Comparison of ENCODE assay signal across 19 cellular contexts in the genomic region with DNA sequence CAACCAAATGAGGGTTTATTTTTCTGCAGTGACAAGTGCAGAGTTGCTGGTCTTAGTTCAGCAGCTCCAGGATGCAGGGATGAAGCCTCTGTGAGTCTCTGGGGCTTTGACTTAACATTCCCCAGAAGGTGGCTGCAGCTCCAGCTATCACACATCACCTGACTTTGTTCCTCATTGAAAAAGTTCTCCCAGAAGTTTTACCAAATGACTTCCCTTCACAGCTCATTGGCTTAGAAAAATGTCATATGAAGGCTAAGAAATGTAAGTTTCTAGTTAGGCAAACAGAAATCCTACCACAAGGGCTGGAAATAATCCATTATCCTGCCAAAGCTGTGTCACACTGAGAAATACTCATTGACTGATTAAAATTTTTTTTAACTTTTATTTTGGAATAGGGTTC.
DNase-seq lines count a peak whose midpoint lies in the region; ATAC-seq, FAIRE-seq and TF ChIP-seq lines count a peak whose summit lies in the region.
"Had no signal": no experiment of that assay in that cellular context is flagged by ENCODE, and none has a peak within 500 bp of the region (broad histone marks: within the 10 kb centered on the region; RNA-seq: fewer than 3 reads in every experiment).

No MANE protein-coding gene starts in this region.

- no peak for TF ChIP-seq EP300 in A549 (IDR thresholded peaks at IDR 0.05)

- no peak for TF ChIP-seq RAD21 in A549 (conservative IDR thresholded peaks at IDR 0.05 in 1 of 2, IDR thresholded peaks at IDR 0.05 in 1 of 2)

- H3K9me3 ChIP-seq in A549 = no peaks in the 10 kb centered on the region
- H3K9me3 ChIP-seq: HAP-1 had no signal

- FAIRE-seq in A549 (lab: Jason Lieb, UNC) = peak; percentile 28
- FAIRE-seq: G401.6, GM18507, H54 had no signal

- TF ChIP-seq CTCF in A549 (IDR thresholded peaks at IDR 0.05) = no peak

- POLR2A ChIA-PET in A549 (lab: Yijun Ruan, JAX) = no interaction called here

- CTCF ChIA-PET in A549 (lab: Yijun Ruan, JAX) = no interaction called here

- H3K4me2 ChIP-seq in A549 = no peak overlapping the region

- ATAC-seq in A549 (no peak), GM18502 (IDR thresholded peaks at IDR 0.05; ENCODE audit: poor library complexity, unreplicated experiment) (no peak), HG03521 (IDR thresholded peaks at IDR 0.05; ENCODE audit: unreplicated experiment) (no peak)

- H3K27ac ChIP-seq in A549 = no peak overlapping the region
- H3K27ac ChIP-seq: 22Rv1 had no signal

- H3K4me3 ChIP-seq in A549 = no peak overlapping the region
- H3K4me3 ChIP-seq: HAP-1 had no signal

- no peaks in the 10 kb centered on the region for H3K4me1 ChIP-seq in A549
- H3K4me1 ChIP-seq: HAP-1 had no signal

- DNase-seq in A549 (ENCODE audit: low read depth in 1 of 2, low spot score in 1 of 2) (no peak), OCI-M1 (lab: John Stamatoyannopoulos, UW) (peak; percentile 4), glomerular visceral epithelial cell (ENCODE audit: extremely low spot score) (peak; percentile 31), renal cortical epithelial cell (ENCODE audit: low read depth) (peak; percentile 26), NCI-H187 (lab: John Stamatoyannopoulos, UW) (no peak)
- DNase-seq: C1 segment of cervical spinal cord; CD4-positive, alpha-beta memory T cell; COR-L47; DMS153; DND-41; GOT3; HFFc6 had no signal

- TF ChIP-seq POLR2A in A549 (IDR thresholded peaks at IDR 0.05; ENCODE audit: low read length) = no peak

TF ChIP-seq in A549, 52 proteins besides CTCF, POLR2A, EP300 and RAD21:
- TF ChIP-seq HEYL (CRISPR knock-in tag; IDR thresholded peaks at IDR 0.05) (no peak), JUN (IDR thresholded peaks at IDR 0.05) (no peak), PHF8 (IDR thresholded peaks at IDR 0.05; ENCODE audit: borderline replicate concordance, low read depth) (no peak), CHD4 (IDR thresholded peaks at IDR 0.05; ENCODE audit: borderline replicate concordance) (no peak), EHF (CRISPR knock-in tag; IDR thresholded peaks at IDR 0.05) (no peak), HDAC2 (IDR thresholded peaks at IDR 0.05) (no peak)
- TF ChIP-seq, protein P1, sequence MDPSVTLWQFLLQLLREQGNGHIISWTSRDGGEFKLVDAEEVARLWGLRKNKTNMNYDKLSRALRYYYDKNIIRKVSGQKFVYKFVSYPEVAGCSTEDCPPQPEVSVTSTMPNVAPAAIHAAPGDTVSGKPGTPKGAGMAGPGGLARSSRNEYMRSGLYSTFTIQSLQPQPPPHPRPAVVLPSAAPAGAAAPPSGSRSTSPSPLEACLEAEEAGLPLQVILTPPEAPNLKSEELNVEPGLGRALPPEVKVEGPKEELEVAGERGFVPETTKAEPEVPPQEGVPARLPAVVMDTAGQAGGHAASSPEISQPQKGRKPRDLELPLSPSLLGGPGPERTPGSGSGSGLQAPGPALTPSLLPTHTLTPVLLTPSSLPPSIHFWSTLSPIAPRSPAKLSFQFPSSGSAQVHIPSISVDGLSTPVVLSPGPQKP (IDR thresholded peaks at IDR 0.05; ENCODE audit: low read depth, low read length) = no peak
TF ChIP-seq in A549: peak in this region for 0.

Comparison
In these comparisons a context has a peak if more than half of its experiments do, and no peak if none do; other contexts are left out.
1. DNase-seq: peak in OCI-M1 (single experiment), glomerular visceral epithelial cell (single experiment) and renal cortical epithelial cell (single experiment); none in A549 (0 of 2) and NCI-H187 (0 of 2).